ENCODE assay signal across 8 cellular contexts in the genomic region with DNA sequence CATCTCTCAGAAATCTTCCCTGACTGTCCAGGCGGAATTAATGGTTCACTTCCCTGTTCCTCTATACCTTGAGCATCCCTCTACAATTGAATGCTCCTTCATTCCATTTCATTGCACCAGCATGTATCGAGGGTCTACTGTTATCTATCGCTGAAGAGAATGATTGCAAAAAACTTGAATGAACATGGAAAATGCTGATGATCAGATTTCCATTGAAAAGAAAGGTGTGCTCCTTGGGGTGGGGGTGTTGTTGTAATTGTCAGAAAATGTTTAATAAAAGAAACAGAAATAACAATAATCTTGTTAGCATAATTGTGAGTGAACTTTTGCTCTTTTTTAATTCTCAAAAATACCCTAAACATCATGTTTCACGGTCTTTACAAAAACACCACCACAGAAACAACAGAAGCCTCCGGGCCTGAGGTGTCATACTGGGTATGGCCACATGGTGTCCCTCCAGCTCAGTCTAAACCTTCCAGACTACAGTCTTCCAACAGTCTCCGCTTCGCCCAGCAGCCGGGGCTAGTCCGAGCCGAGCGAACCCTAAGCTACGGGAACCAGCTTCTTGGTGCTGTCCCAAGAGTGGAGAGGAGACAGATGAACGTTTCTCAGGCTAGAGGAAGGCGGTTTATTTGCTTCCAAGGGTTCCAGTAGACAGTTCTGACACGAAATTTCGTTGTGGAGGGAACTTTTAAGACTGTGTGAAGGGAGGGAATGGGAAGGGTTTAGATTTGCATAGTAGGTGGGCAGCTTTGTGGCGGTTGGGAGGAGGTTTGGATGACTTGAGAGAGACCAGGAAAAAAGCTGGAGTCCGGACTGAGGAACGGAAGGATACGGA.
DNase-seq lines count a peak whose midpoint lies in the region; ATAC-seq and TF ChIP-seq lines count a peak whose summit lies in the region.

No MANE protein-coding gene starts in this region.

- H4K20me1 ChIP-seq in OCI-LY3 (ENCODE audit: insufficient read depth, low read length) = no peaks in the 10 kb centered on the region

- H3K4me1 ChIP-seq in Caco-2 = peaks cover 16% of the 10 kb centered on the region
- H3K4me1 ChIP-seq in HUES6 (ENCODE audit: control insufficient read depth, insufficient read depth, low read length) = peaks cover 12% of the 10 kb centered on the region
- H3K4me1 ChIP-seq in OCI-LY3 (ENCODE audit: low read length) = 0 out of 2 replicates have a peak, but pooled peaks cover 10% of the 10 kb centered on the region

- H2AFZ ChIP-seq in OCI-LY3 (ENCODE audit: low read depth, low read length) = peak overlapping the region; percentile 85

- peak; percentile 71 for ATAC-seq in GM21367 (IDR thresholded peaks at IDR 0.05; ENCODE audit: unreplicated experiment)
- ATAC-seq in esophagus mucosa = peak; percentile 95

- H3K4me1 Mint-ChIP-seq in Caco-2 (ENCODE audit: low read depth, unreplicated experiment) = peaks cover 22% of the 10 kb centered on the region
- peaks cover 19% of the 10 kb centered on the region for H3K4me1 Mint-ChIP-seq in activated T-cell treated with anti-CD3 and anti-CD28 coated beads, Interleukin-2, amount 50 U/mL, for 24 hours (ENCODE audit: low read depth)

- H3K4me3 Mint-ChIP-seq in Caco-2 (ENCODE audit: unreplicated experiment) = peak overlapping the region; percentile 85
- peak overlapping the region; percentile 75 for H3K4me3 Mint-ChIP-seq in activated T-cell treated with anti-CD3 and anti-CD28 coated beads, Interleukin-2, amount 50 U/mL, for 24 hours

- peak overlapping the region; percentile 64 for H3K27ac Mint-ChIP-seq in Caco-2 (ENCODE audit: unreplicated experiment)
- H3K27ac Mint-ChIP-seq in activated T-cell treated with anti-CD3 and anti-CD28 coated beads, Interleukin-2, amount 50 U/mL, for 24 hours = no peak overlapping the region

- H3K9me3 ChIP-seq in Caco-2 = no peaks in the 10 kb centered on the region
- no peaks in the 10 kb centered on the region for H3K9me3 ChIP-seq in HUES6 (ENCODE audit: control insufficient read depth, insufficient read depth, low read depth, low read length)
- no peaks in the 10 kb centered on the region for H3K9me3 ChIP-seq in OCI-LY3 (ENCODE audit: insufficient read depth, low read length)

- no peaks in the 10 kb centered on the region for H3K79me2 ChIP-seq in OCI-LY3 (ENCODE audit: low read length)

- CTCF ChIA-PET in Caco-2 (lab: Charles Lee) = interaction anchor here (0.6 to 3.0 kb wide), 38 partner anchors 8 to 854 kb away, joined by 3 to 133 read pairs (median 6); a partner anchor contains a TSS

- no peaks in the 10 kb centered on the region for H3K9me3 Mint-ChIP-seq in Caco-2 (ENCODE audit: unreplicated experiment)
- no peaks in the 10 kb centered on the region for H3K9me3 Mint-ChIP-seq in activated T-cell treated with anti-CD3 and anti-CD28 coated beads, Interleukin-2, amount 50 U/mL, for 24 hours

- H3K9ac ChIP-seq in HUES6 (ENCODE audit: low read length) (peak overlapping the region; percentile 76), OCI-LY3 (ENCODE audit: low read length) (peak overlapping the region; percentile 49)

- peak overlapping the region; percentile 99 for H3K4me2 ChIP-seq in OCI-LY3 (ENCODE audit: low read length)

- no peaks in the 10 kb centered on the region for H3K27me3 ChIP-seq in Caco-2 (replicated peaks; ENCODE audit: control insufficient read depth, insufficient read depth, low read length)
- peaks cover 17% of the 10 kb centered on the region for H3K27me3 ChIP-seq in HUES6 (ENCODE audit: control insufficient read depth, insufficient read depth, low read length)
- H3K27me3 ChIP-seq in OCI-LY3 (ENCODE audit: low read depth, low read length) = peaks cover 37% of the 10 kb centered on the region

- TF ChIP-seq CTCF in Caco-2 (IDR thresholded peaks at IDR 0.05; ENCODE audit: insufficient read depth in 1 of 2, low read depth in 1 of 2, low read length in 1 of 2, severe bottlenecking in 1 of 2, unreplicated experiment in 1 of 2) = peak; percentile 93 to 97
- peak; percentile 95 for TF ChIP-seq CTCF in OCI-LY3 (IDR thresholded peaks at IDR 0.05; ENCODE audit: low read depth, low read length)

- peaks cover 12% of the 10 kb centered on the region for H3K36me3 Mint-ChIP-seq in Caco-2 (ENCODE audit: insufficient read depth, unreplicated experiment)
- no peaks in the 10 kb centered on the region for H3K36me3 Mint-ChIP-seq in activated T-cell treated with anti-CD3 and anti-CD28 coated beads, Interleukin-2, amount 50 U/mL, for 24 hours (ENCODE audit: low read depth)

- POLR2A ChIA-PET in Caco-2 (lab: Charles Lee) = interaction anchor here (0.6 to 2.3 kb wide), 6 partner anchors 42 to 130 kb away, joined by 3 to 27 read pairs (median 4); a partner anchor contains a TSS

- H3K4me3 ChIP-seq in Caco-2 (ENCODE audit: low read depth, low read length) (peak overlapping the region; percentile 27), HUES6 (ENCODE audit: low read depth, low read length) (peak overlapping the region; percentile 69), OCI-LY3 (ENCODE audit: low read length) (peak overlapping the region; percentile 79)

- peak; percentile 92 to 95 for DNase-seq in Caco-2
- DNase-seq in activated T-cell treated with anti-CD3 and anti-CD28 coated beads, Interleukin-2, amount 50 U/mL, for 24 hours = peak; percentile 87
- DNase-seq in myocyte (ENCODE audit: low read depth) = peak; percentile 96
- peak; percentile 65 for DNase-seq in stimulated activated CD8-positive, alpha-beta memory T cell treated with anti-CD3 and anti-CD28 coated beads, Interleukin-7, amount 100 ng/mL, for 24 hours (ENCODE audit: low read depth)

- H3K27me3 Mint-ChIP-seq in Caco-2 (ENCODE audit: insufficient read depth, unreplicated experiment) = no peaks in the 10 kb centered on the region
- peaks cover 45% of the 10 kb centered on the region for H3K27me3 Mint-ChIP-seq in activated T-cell treated with anti-CD3 and anti-CD28 coated beads, Interleukin-2, amount 50 U/mL, for 24 hours

- BruUV-seq in Caco-2 (replicated peaks; lab: Mats Ljungman, UMichigan) = no TSS peak

- H3K27ac ChIP-seq in HUES6 (ENCODE audit: low read depth, low read length) = no peak overlapping the region
- H3K27ac ChIP-seq in OCI-LY3 (ENCODE audit: low read length) = no peak overlapping the region

- H3K36me3 ChIP-seq in Caco-2 (ENCODE audit: control insufficient read depth, insufficient read depth, low read length) (no peaks in the 10 kb centered on the region), HUES6 (ENCODE audit: control insufficient read depth, insufficient read depth, low read length) (no peaks in the 10 kb centered on the region), OCI-LY3 (replicated peaks; ENCODE audit: low read depth, low read length) (no peaks in the 10 kb centered on the region)

- intact Hi-C loops in Caco-2 (cut with micrococcal nuclease; ENCODE audit: unreplicated experiment) = loop anchor here (1.0 to 10.0 kb wide), 8 partner anchors 42 to 853 kb away; no protein-coding TSS in a partner anchor

Comparison
In these comparisons a context has a peak if more than half of its experiments do, and no peak if none do; other contexts are left out.
1. H3K4me3 ChIP-seq: peak in every context shown above with its lines; median percentile 79 in OCI-LY3; 69 in HUES6; 27 in Caco-2.